20 cellular contexts compared by ENCODE assay signal in genomic region chr11:43691332-43691731, GRCh38. TPM values are rescaled to one million over a fixed set of nuclear protein-coding genes. Genes with fewer than 3 reads are reported as not detected.
DNase-seq lines count a peak whose midpoint lies in the region; ATAC-seq and TF ChIP-seq lines count a peak whose summit lies in the region.
"Had no signal": no experiment of that assay in that cellular context is flagged by ENCODE, and none has a peak within 500 bp of the region (broad histone marks: within the 10 kb centered on the region; RNA-seq: fewer than 3 reads in every experiment).

No MANE protein-coding gene starts in this region.

- ATAC-seq in T-helper 17 cell = no peak
- no peak for ATAC-seq in activated T-cell treated with anti-CD3 and anti-CD28 coated beads, Interleukin-2, amount 50 U/mL, for 72 hours (replicated peaks in 1 of 2)
- ATAC-seq: T-cell had no signal

- no peak overlapping the region for H3K27ac Mint-ChIP-seq in T-helper 17 cell
- H3K27ac Mint-ChIP-seq in activated T-cell treated with anti-CD3 and anti-CD28 coated beads, Interleukin-2, amount 50 U/mL, for 72 hours = no peak overlapping the region
- H3K27ac Mint-ChIP-seq: CD4-positive, alpha-beta T cell; HFFc6; T-cell had no signal

- H3K36me3 Mint-ChIP-seq in T-helper 17 cell (ENCODE audit: low read depth) = peaks cover 9% of the 10 kb centered on the region
- peaks cover 1 to 9% of the 10 kb centered on the region in 2 donors for H3K36me3 Mint-ChIP-seq in activated T-cell treated with anti-CD3 and anti-CD28 coated beads, Interleukin-2, amount 50 U/mL, for 72 hours (ENCODE audit: insufficient read depth in 2 of 2)

- in situ Hi-C loops in KBM-7 (cut with MboI; ENCODE audit: low pct_unique_long_range_greater_than_20kb, low sequenced_read_pairs) = no loop called here

- no peak for TF ChIP-seq CTCF in GM20000 (IDR thresholded peaks at IDR 0.05; ENCODE audit: extremely low read depth, missing control alignments)

- DNase-seq in AML-193 (lab: John Stamatoyannopoulos, UW) (peak; percentile 50 to 66), KBM-7 (peak; percentile 16), NOMO-1 treated with DMSO at 0.1 percent for 48 hours (lab: John Stamatoyannopoulos, UW; ENCODE audit: unreplicated experiment) (peak; percentile 69), T-helper 17 cell (no peak), globus pallidus (ENCODE audit: low spot score) (no peak), GM20000 (ENCODE audit: low spot score) (no peak), GM03348 (ENCODE audit: low spot score) (no peak)
- DNase-seq in activated T-cell treated with anti-CD3 and anti-CD28 coated beads, Interleukin-2, amount 50 U/mL, for 72 hours = no peak
- DNase-seq: Calu3; CD4-positive, alpha-beta T cell; HFFc6; KG1; NCI-H1048; NCI-H146; NCI-H2081 treated with DMSO at 0.1 percent for 48 hours; NCI-H2227 treated with DMSO at 0.1 percent for 48 hours; NCI-H526 treated with DMSO at 0.1 percent for 48 hours; NK-92 treated with Interleukin-12 subunit alpha and Interleukin-12 subunit beta, amount 100 ng/mL, for 24 hours; SHP77; T-cell had no signal

- H3K9me3 Mint-ChIP-seq in activated T-cell treated with anti-CD3 and anti-CD28 coated beads, Interleukin-2, amount 50 U/mL, for 72 hours = no peaks in the 10 kb centered on the region
- H3K9me3 Mint-ChIP-seq: CD4-positive, alpha-beta T cell; HFFc6; T-cell had no signal

- peaks cover 19% of the 10 kb centered on the region for H3K4me1 Mint-ChIP-seq in T-helper 17 cell
- H3K4me1 Mint-ChIP-seq in activated T-cell treated with anti-CD3 and anti-CD28 coated beads, Interleukin-2, amount 50 U/mL, for 72 hours (ENCODE audit: low read depth) = peaks cover 21% of the 10 kb centered on the region

- H3K4me3 Mint-ChIP-seq in T-helper 17 cell = peak overlapping the region; percentile 55
- no peak overlapping the region for H3K4me3 Mint-ChIP-seq in activated T-cell treated with anti-CD3 and anti-CD28 coated beads, Interleukin-2, amount 50 U/mL, for 72 hours
- H3K4me3 Mint-ChIP-seq: CD4-positive, alpha-beta T cell; HFFc6; T-cell had no signal

- H3K27me3 Mint-ChIP-seq in T-helper 17 cell = no peaks in the 10 kb centered on the region
- no peaks in the 10 kb centered on the region for H3K27me3 Mint-ChIP-seq in activated T-cell treated with anti-CD3 and anti-CD28 coated beads, Interleukin-2, amount 50 U/mL, for 72 hours (ENCODE audit: low read depth)
- H3K27me3 Mint-ChIP-seq: CD4-positive, alpha-beta T cell; T-cell had no signal

- H3K9me3 ChIP-seq in T-helper 17 cell (ENCODE audit: control insufficient read depth, low read length, poor library complexity, severe bottlenecking) = no peaks in the 10 kb centered on the region

RNA-seq across cellular contexts. Expression of gene HSD17B12, which starts 10.8 kb away (rescaled TPM):
- total RNA-seq in T-helper 17 cell = 10 to 100 TPM; 18.5 to 19.1 TPM
- total RNA-seq in activated T-cell treated with anti-CD3 and anti-CD28 coated beads, Interleukin-2, amount 50 U/mL, for 72 hours = 10 to 100 TPM; 46.2 to 49.0 TPM

Comparison
In these comparisons a context has a peak if more than half of its experiments do, and no peak if none do; other contexts are left out.
1. DNase-seq: peak in AML-193 (2 of 2), KBM-7 (single experiment) and NOMO-1 treated with DMSO at 0.1 percent for 48 hours (single experiment); none in T-helper 17 cell (0 of 3), globus pallidus (single experiment), GM20000 (single experiment), activated T-cell treated with anti-CD3 and anti-CD28 coated beads, Interleukin-2, amount 50 U/mL, for 72 hours (0 of 2) and GM03348 (single experiment).